In genomic region chr16:85653226-85653917, GRCh38 we compare ENCODE assay signal across 12 cellular contexts. TPM values are rescaled to one million over a fixed set of nuclear protein-coding genes. Genes with fewer than 3 reads are reported as not detected.
DNase-seq lines count a peak whose midpoint lies in the region; ATAC-seq and TF ChIP-seq lines count a peak whose summit lies in the region.
"Had no signal": no experiment of that assay in that cellular context is flagged by ENCODE, and none has a peak within 500 bp of the region (broad histone marks: within the 10 kb centered on the region; RNA-seq: fewer than 3 reads in every experiment).

No MANE protein-coding gene starts in this region.

- H3K4me3 ChIP-seq in left ventricle myocardium inferior (no peak overlapping the region), sigmoid colon (no peak overlapping the region)

- DNase-seq in Right ventricle myocardium superior = peak; percentile 39
- DNase-seq in cardiac septum (ENCODE audit: low spot score) = no peak
- DNase-seq in left ventricle myocardium inferior = no peak
- DNase-seq in sigmoid colon = no peak
- no peak for DNase-seq in GM13977 (ENCODE audit: low spot score)
- DNase-seq in glomerular visceral epithelial cell (ENCODE audit: extremely low spot score) = no peak
- DNase-seq: NCI-H226; stimulated activated CD4-positive, alpha-beta T cell treated with anti-CD3 and anti-CD28 coated beads, Interleukin-2, amount 100 ng/mL, for 48 hours; SW 1271 had no signal

- peaks cover 32% of the 10 kb centered on the region for H3K4me1 ChIP-seq in left ventricle myocardium inferior
- peaks cover 0 to 56% (median 45%) of the 10 kb centered on the region in 4 donors for H3K4me1 ChIP-seq in sigmoid colon

- intact Hi-C loops in Right ventricle myocardium superior (cut with DNase I) = loop anchor here (10.0 kb wide), 1 partner anchor 61 kb away; no protein-coding TSS in a partner anchor
- intact Hi-C loops in cardiac septum (cut with DNase I) = no loop called here
- intact Hi-C loops in left ventricle myocardium inferior (cut with micrococcal nuclease) = no loop called here
- intact Hi-C loops in sigmoid colon (cut with DNase I) = no loop called here

- H3K9me3 ChIP-seq in left ventricle myocardium inferior (replicated peaks) (no peaks in the 10 kb centered on the region), sigmoid colon (no peaks in the 10 kb centered on the region)

- in situ Hi-C loops in GM13977 (cut with MboI; ENCODE audit: low pct_unique_long_range_greater_than_20kb, low sequenced_read_pairs, unreplicated experiment) = no loop called here

- H3K36me3 ChIP-seq in left ventricle myocardium inferior (peaks cover 47% of the 10 kb centered on the region), sigmoid colon (peaks cover 25 to 59% (median 47%) of the 10 kb centered on the region in 4 donors)

- WGBS in sigmoid colon, 2 donors = 82 to 88% methylated on average over 21 to 22 of the region's 22 CpGs

- H3K27me3 ChIP-seq in left ventricle myocardium inferior (ENCODE audit: low read depth) (no peaks in the 10 kb centered on the region), sigmoid colon (no peaks in the 10 kb centered on the region)

- ATAC-seq in Right ventricle myocardium superior (ENCODE audit: poor library complexity) (no peak), GM18870 (IDR thresholded peaks at IDR 0.05; ENCODE audit: unreplicated experiment) (no peak), HG03280 (IDR thresholded peaks at IDR 0.05; ENCODE audit: unreplicated experiment) (no peak)
- ATAC-seq: stimulated activated naive CD8-positive, alpha-beta T cell treated with anti-CD3 and anti-CD28 coated beads, Interleukin-15, Interleukin-2, amounts not matched to agents 100 U/mL and 50 U/mL, for 24 hours had no signal

- TF ChIP-seq POLR2A in sigmoid colon (IDR thresholded peaks at IDR 0.05) = no peak

- peak overlapping the region; percentile 58 for H3K27ac ChIP-seq in left ventricle myocardium inferior (replicated peaks)
- H3K27ac ChIP-seq in sigmoid colon = peak overlapping the region; percentile 78 to 96 (median 88)

- TF ChIP-seq CTCF in left ventricle myocardium inferior (IDR thresholded peaks at IDR 0.05; ENCODE audit: borderline replicate concordance) (no peak), sigmoid colon (IDR thresholded peaks at IDR 0.05) (no peak), GM13977 (IDR thresholded peaks at IDR 0.05; ENCODE audit: extremely low read depth, insufficient read depth, missing control alignments) (no peak)

- no peak for TF ChIP-seq EP300 in sigmoid colon (IDR thresholded peaks at IDR 0.05)

RNA-seq across cellular contexts. Expression of gene GINS2, which starts 35.4 kb away (rescaled TPM):
- 0.81 TPM for total RNA-seq in Right ventricle myocardium superior
- 0.38 TPM for total RNA-seq in cardiac septum
- 0.44 TPM for total RNA-seq in left ventricle myocardium inferior
- under 1 TPM in 3 of 4 donors, not detected in 1; 0.16 to 0.54 (median 0.36) TPM for total RNA-seq in sigmoid colon
- polyA plus RNA-seq in sigmoid colon = 1 to 10 TPM; 1.8 to 9.6 (median 5.3) TPM

RNA-seq across cellular contexts. Expression of gene GSE1, which starts 40.2 kb away (rescaled TPM):
- 30.3 TPM for total RNA-seq in Right ventricle myocardium superior
- total RNA-seq in cardiac septum = 56.4 TPM
- total RNA-seq in left ventricle myocardium inferior = 34.2 TPM
- 10 to 100 TPM; 30.8 to 76.7 (median 47.3) TPM for total RNA-seq in sigmoid colon
- 10 to 100 TPM; 12.0 to 49.5 (median 19.4) TPM for polyA plus RNA-seq in sigmoid colon
